In genomic region chr10:46283945-46284285, GRCh38 we compare ENCODE assay signal across 8 cellular contexts. TPM values are rescaled to one million over a fixed set of nuclear protein-coding genes. Genes with fewer than 3 reads are reported as not detected.
DNase-seq lines count a peak whose midpoint lies in the region; ATAC-seq and TF ChIP-seq lines count a peak whose summit lies in the region.

No MANE protein-coding gene starts in this region.

- H3K4me3 ChIP-seq in A673 (ENCODE audit: low read depth, low read length, poor library complexity, severe bottlenecking) (peak overlapping the region; percentile 58), KMS-11 (IDR thresholded peaks at IDR 0.05; ENCODE audit: insufficient read depth, low read depth, low read length) (no peak overlapping the region), mammary epithelial cell (replicated peaks in 1 of 3; ENCODE audit: insufficient read depth in 1 of 3, low read depth in 2 of 3, low read length in 3 of 3) (peak overlapping the region in 2 of 3 experiments; percentile 68 to 75), body of pancreas (no peak overlapping the region)

- H3K4me1 Mint-ChIP-seq in natural killer cell = peaks cover 0 to 6% of the 10 kb centered on the region in 2 donors

- TF ChIP-seq POLR2A in body of pancreas (IDR thresholded peaks at IDR 0.05) = no peak

- no TSS peak for BruUV-seq in A673 (replicated peaks; lab: Mats Ljungman, UMichigan)
- no TSS peak for BruUV-seq in mammary epithelial cell (replicated peaks; lab: Mats Ljungman, UMichigan)

- H3K27me3 ChIP-seq in A673 (replicated peaks; ENCODE audit: insufficient read depth, low read depth, low read length, poor library complexity) = peaks cover 42% of the 10 kb centered on the region
- no peaks in the 10 kb centered on the region for H3K27me3 ChIP-seq in KMS-11 (ENCODE audit: insufficient read depth, low read depth)
- H3K27me3 ChIP-seq in mammary epithelial cell (ENCODE audit: insufficient read depth, low read length) = peaks cover 10% of the 10 kb centered on the region
- no peaks in the 10 kb centered on the region for H3K27me3 ChIP-seq in body of pancreas

- ATAC-seq in natural killer cell = no peak
- no peak for ATAC-seq in GM18868 (IDR thresholded peaks at IDR 0.05; ENCODE audit: unreplicated experiment)
- no peak for ATAC-seq in body of pancreas
- no peak for ATAC-seq in GM19397 (IDR thresholded peaks at IDR 0.05; ENCODE audit: unreplicated experiment)

- TF ChIP-seq CTCF in A673 (conservative IDR thresholded peaks at IDR 0.05; ENCODE audit: low read depth, low read length) (no peak), KMS-11 (conservative IDR thresholded peaks at IDR 0.05; ENCODE audit: low read depth, low read length) (no peak), mammary epithelial cell (conservative IDR thresholded peaks at IDR 0.05 in 1 of 2, IDR thresholded peaks at IDR 0.05 in 1 of 2; ENCODE audit: extremely low read depth in 1 of 2, insufficient read depth in 1 of 2, low read depth in 1 of 2, low read length in 2 of 2) (no peak), natural killer cell (IDR thresholded peaks at IDR 0.05) (no peak), body of pancreas (IDR thresholded peaks at IDR 0.05) (no peak)

- H3K4me2 ChIP-seq in KMS-11 (peak overlapping the region; percentile 57), mammary epithelial cell (ENCODE audit: insufficient read depth, low read depth, low read length) (peak overlapping the region; percentile 97)

- no peaks in the 10 kb centered on the region for H3K36me3 Mint-ChIP-seq in natural killer cell

- H3K9ac ChIP-seq in KMS-11 = no peak overlapping the region
- H3K9ac ChIP-seq in mammary epithelial cell (ENCODE audit: insufficient read depth, low read length) = no peak overlapping the region

- DNase-seq in A673 (ENCODE audit: low spot score) (no peak), mammary epithelial cell (no peak), natural killer cell (no peak), SK-N-DZ (ENCODE audit: low spot score) (no peak), body of pancreas (no peak)

- H3K27me3 Mint-ChIP-seq in natural killer cell (ENCODE audit: low read depth in 2 of 2) = peaks cover 27 to 33% of the 10 kb centered on the region in 2 donors

- WGBS in mammary epithelial cell (ENCODE audit: low coverage, missing lambda C conversion rate) = 40% methylated on average over 5 of the region's 5 CpGs
- WGBS in body of pancreas, 2 donors = 24 to 34% methylated on average over 5 of the region's 5 CpGs

- CTCF ChIA-PET in A673 (lab: Charles Lee) (no interaction called here), mammary epithelial cell (lab: Charles Lee; ENCODE audit: low non-redundant PET) (no interaction called here)

- H2AFZ ChIP-seq in KMS-11 (ENCODE audit: low read depth) = peak overlapping the region; percentile 88
- H2AFZ ChIP-seq in mammary epithelial cell (ENCODE audit: low read depth, low read length) = peak overlapping the region; percentile 97

- H3K27ac Mint-ChIP-seq in natural killer cell = peak overlapping the region in 1 of 2 donors; percentile 3

- no peaks in the 10 kb centered on the region for H3K9me3 Mint-ChIP-seq in natural killer cell

- dilution Hi-C loops in mammary epithelial cell (cut with HindIII; ENCODE audit: low sequenced_read_pairs) = loop anchor here (5.0 kb wide), 1 partner anchor 1098 kb away; the partner anchor contains the start of gene ZNF488

- intact Hi-C loops in A673 (cut with micrococcal nuclease; ENCODE audit: unreplicated experiment) = loop anchor here (5.0 kb wide), 1 partner anchor 177 kb away; no protein-coding TSS in a partner anchor
- intact Hi-C loops in mammary epithelial cell (cut with micrococcal nuclease) = loop anchor here (5.0 kb wide), 1 partner anchor 177 kb away; no protein-coding TSS in a partner anchor
- intact Hi-C loops in natural killer cell (cut with micrococcal nuclease) = no loop called here
- intact Hi-C loops in body of pancreas (cut with DNase I) = loop anchor here (5.0 kb wide), 1 partner anchor 1098 kb away; the partner anchor contains the start of gene ZNF488

- H3K4me1 ChIP-seq in A673 (ENCODE audit: insufficient read depth, low read length, poor library complexity, severe bottlenecking) = no peaks in the 10 kb centered on the region
- peaks cover 23% of the 10 kb centered on the region for H3K4me1 ChIP-seq in KMS-11 (ENCODE audit: low read depth, poor library complexity, severe bottlenecking)
- H3K4me1 ChIP-seq in mammary epithelial cell (ENCODE audit: insufficient read depth, low read length) = peaks cover 26% of the 10 kb centered on the region
- H3K4me1 ChIP-seq in body of pancreas = peaks cover 27% of the 10 kb centered on the region

- H3K36me3 ChIP-seq in A673 (ENCODE audit: insufficient read depth, low read length, poor library complexity, severe bottlenecking) (no peaks in the 10 kb centered on the region), KMS-11 (ENCODE audit: insufficient read depth) (no peaks in the 10 kb centered on the region), mammary epithelial cell (ENCODE audit: insufficient read depth, low read length) (no peaks in the 10 kb centered on the region), body of pancreas (replicated peaks in 1 of 2; ENCODE audit: insufficient read depth in 1 of 2, low read depth in 2 of 2) (no peaks in the 10 kb centered on the region)

- in situ Hi-C loops in mammary epithelial cell (cut with MboI; ENCODE audit: low sequenced_read_pairs in 2 of 2) = loop anchor here (5.0 to 10.0 kb wide), 2 partner anchors 179 to 1098 kb away; partner anchors contain the start of gene ZNF488 (in 2 of the 2)

- H3K4me3 Mint-ChIP-seq in natural killer cell = peak overlapping the region; percentile 73

- H3K27ac ChIP-seq in A673 (ENCODE audit: low read depth, low read length, poor library complexity, severe bottlenecking) (no peak overlapping the region), KMS-11 (no peak overlapping the region), mammary epithelial cell (ENCODE audit: insufficient read depth, low read depth, low read length) (no peak overlapping the region), body of pancreas (no peak overlapping the region)

- H4K20me1 ChIP-seq in KMS-11 (ENCODE audit: insufficient read depth) (no peaks in the 10 kb centered on the region), mammary epithelial cell (ENCODE audit: insufficient read depth, low read length) (no peaks in the 10 kb centered on the region)

- H3K79me2 ChIP-seq in KMS-11 (ENCODE audit: insufficient read depth, low read depth) = no peaks in the 10 kb centered on the region
- no peaks in the 10 kb centered on the region for H3K79me2 ChIP-seq in mammary epithelial cell (ENCODE audit: insufficient read depth, low read length)

- H3K9me3 ChIP-seq in A673 (ENCODE audit: low read depth, low read length, poor library complexity, severe bottlenecking) = no peaks in the 10 kb centered on the region
- H3K9me3 ChIP-seq in mammary epithelial cell (replicated peaks; ENCODE audit: insufficient read depth, low read length) = no peaks in the 10 kb centered on the region
- no peaks in the 10 kb centered on the region for H3K9me3 ChIP-seq in body of pancreas

- POLR2A ChIA-PET in A673 (lab: Charles Lee; ENCODE audit: low non-redundant PET) = no interaction called here

RNA-seq across cellular contexts. Expression of gene ANTXRL, which starts 2.9 kb away (rescaled TPM):
- total RNA-seq in A673 (2021) (not detected in 2 replicates), mammary epithelial cell (not detected), natural killer cell (not detected), body of pancreas (not detected)
- polyA plus RNA-seq in mammary epithelial cell = not detected
- polyA minus RNA-seq in mammary epithelial cell = not detected
- not detected in 2 replicates for polyA plus RNA-seq in SK-N-DZ (2014; cell fraction: cytosol; rRNA removed)
- not detected in 2 replicates for polyA plus RNA-seq in SK-N-DZ (2014; cell fraction: nucleus; rRNA removed)

Comparison
In these comparisons a context has a peak if more than half of its experiments do, and no peak if none do; other contexts are left out.
1. H3K4me3 ChIP-seq: peak in A673 (single experiment) and mammary epithelial cell (2 of 3); none in KMS-11 (single experiment) and body of pancreas (0 of 2).